In the genomic region with DNA sequence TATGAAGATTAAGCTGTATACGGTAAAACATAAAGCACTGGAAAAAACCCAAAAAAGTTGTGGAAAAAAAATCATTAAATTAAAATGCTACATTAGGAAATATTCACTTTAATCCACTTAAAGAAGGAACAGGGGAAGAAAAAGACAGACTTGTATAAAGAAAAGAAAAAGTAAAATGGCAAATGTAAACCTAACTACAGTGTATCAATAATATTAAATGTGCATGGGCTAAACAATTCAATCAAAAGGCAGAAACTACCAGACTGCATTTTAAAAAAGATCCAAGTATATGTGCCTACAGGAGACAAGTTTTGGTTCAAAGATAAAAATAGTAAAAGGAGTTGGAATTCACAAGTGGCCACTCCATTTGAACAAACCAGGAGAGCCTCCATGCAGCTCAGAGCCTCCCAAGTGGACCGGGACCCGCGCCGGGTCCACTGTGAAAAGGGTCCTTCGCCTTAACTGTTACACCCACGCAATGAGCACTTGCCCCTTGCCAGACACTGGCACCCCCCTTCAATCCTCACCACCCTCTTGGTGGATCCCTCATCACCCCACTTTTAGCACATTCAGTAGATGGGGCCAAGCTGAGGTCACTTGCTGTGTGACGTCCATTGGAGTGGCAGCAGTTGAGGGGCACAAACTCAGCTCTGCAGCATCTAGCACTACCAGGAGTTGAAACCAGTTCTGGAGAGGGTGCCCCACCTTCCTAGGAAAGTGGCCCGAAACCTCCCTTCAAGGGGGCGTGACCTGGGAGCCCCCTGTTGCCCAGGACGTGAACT, we compare ENCODE assay signal across 1 cellular context.
TF ChIP-seq lines count a peak whose summit lies in the region.

No MANE protein-coding gene starts in this region.

TF ChIP-seq in HepG2, 621 proteins besides CTCF, POLR2A, EP300 and RAD21:
- TF ChIP-seq, protein P1, sequence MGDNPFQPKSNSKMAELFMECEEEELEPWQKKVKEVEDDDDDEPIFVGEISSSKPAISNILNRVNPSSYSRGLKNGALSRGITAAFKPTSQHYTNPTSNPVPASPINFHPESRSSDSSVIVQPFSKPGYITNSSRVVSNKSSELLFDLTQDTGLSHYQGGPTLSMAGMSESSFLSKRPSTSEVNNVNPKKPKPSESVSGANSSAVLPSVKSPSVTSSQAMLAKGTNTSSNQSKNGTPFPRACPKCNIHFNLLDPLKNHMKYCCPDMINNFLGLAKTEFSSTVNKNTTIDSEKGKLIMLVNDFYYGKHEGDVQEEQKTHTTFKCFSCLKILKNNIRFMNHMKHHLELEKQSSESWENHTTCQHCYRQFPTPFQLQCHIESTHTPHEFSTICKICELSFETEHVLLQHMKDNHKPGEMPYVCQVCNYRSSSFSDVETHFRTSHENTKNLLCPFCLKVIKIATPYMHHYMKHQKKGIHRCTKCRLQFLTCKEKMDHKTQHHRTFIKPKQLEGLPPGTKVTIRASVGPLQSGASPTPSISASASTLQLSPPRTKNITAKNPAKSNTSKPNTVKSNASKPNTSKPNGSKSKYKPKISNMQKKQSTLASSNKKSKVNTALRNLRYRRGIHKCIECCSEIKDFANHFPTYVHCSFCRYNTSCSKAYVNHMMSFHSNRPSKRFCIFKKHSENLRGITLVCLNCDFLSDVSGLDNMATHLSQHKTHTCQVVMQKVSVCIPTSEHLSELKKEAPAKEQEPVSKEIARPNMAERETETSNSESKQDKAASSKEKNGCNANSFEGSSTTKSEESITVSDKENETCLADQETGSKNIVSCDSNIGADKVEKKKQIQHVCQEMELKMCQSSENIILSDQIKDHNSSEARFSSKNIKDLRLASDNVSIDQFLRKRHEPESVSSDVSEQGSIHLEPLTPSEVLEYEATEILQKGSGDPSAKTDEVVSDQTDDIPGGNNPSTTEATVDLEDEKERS (CRISPR knock-in tag; IDR thresholded peaks at IDR 0.05): 0 out of 2 replicates have a peak, but pooled peaks have one; percentile 9
- TF ChIP-seq, protein P2, sequence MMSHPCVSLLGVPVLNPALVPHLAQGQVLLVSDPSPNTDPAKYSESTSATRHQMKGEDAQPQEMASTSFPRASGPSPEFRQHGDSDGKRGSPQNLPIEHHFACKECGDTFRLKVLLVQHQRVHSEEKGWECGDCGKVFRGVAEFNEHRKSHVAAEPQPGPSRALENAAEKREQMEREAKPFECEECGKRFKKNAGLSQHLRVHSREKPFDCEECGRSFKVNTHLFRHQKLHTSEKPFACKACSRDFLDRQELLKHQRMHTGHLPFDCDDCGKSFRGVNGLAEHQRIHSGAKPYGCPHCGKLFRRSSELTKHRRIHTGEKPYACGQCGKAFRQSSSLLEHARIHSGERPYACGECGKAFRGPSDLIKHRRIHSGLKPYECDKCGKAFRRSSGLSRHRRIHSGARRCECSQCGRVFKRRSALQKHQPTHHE (CRISPR knock-in tag; IDR thresholded peaks at IDR 0.05; ENCODE audit: borderline replicate concordance): 0 out of 2 replicates have a peak, but pooled peaks have one; percentile 15
- TF ChIP-seq ZNF224 (CRISPR knock-in tag; IDR thresholded peaks at IDR 0.05) (0 out of 2 replicates have a peak, but pooled peaks have one; percentile 8), MTA1 (CRISPR knock-in tag; IDR thresholded peaks at IDR 0.05; ENCODE audit: borderline replicate concordance) (0 out of 2 replicates have a peak, but pooled peaks have one; percentile 1), SMAD1 (CRISPR knock-in tag; IDR thresholded peaks at IDR 0.05; ENCODE audit: borderline replicate concordance, low read depth) (0 out of 2 replicates have a peak, but pooled peaks have one; percentile 32), REL (CRISPR knock-in tag; conservative IDR thresholded peaks at IDR 0.05) (0 out of 2 replicates have a peak, but pooled peaks have one; percentile 2), ZNF230 (CRISPR knock-in tag; IDR thresholded peaks at IDR 0.05) (0 out of 2 replicates have a peak, but pooled peaks have one; percentile 11), NFKB2 (CRISPR knock-in tag; IDR thresholded peaks at IDR 0.05; ENCODE audit: borderline replicate concordance) (peak; percentile 2; the same call in 1 of the 2 replicates), KLF9 (CRISPR knock-in tag; IDR thresholded peaks at IDR 0.05; ENCODE audit: low read depth) (0 out of 2 replicates have a peak, but pooled peaks have one; percentile 51)
- TF ChIP-seq, protein P3, sequence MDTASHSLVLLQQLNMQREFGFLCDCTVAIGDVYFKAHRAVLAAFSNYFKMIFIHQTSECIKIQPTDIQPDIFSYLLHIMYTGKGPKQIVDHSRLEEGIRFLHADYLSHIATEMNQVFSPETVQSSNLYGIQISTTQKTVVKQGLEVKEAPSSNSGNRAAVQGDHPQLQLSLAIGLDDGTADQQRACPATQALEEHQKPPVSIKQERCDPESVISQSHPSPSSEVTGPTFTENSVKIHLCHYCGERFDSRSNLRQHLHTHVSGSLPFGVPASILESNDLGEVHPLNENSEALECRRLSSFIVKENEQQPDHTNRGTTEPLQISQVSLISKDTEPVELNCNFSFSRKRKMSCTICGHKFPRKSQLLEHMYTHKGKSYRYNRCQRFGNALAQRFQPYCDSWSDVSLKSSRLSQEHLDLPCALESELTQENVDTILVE (CRISPR knock-in tag; IDR thresholded peaks at IDR 0.05): no peak
- TF ChIP-seq, protein P4, sequence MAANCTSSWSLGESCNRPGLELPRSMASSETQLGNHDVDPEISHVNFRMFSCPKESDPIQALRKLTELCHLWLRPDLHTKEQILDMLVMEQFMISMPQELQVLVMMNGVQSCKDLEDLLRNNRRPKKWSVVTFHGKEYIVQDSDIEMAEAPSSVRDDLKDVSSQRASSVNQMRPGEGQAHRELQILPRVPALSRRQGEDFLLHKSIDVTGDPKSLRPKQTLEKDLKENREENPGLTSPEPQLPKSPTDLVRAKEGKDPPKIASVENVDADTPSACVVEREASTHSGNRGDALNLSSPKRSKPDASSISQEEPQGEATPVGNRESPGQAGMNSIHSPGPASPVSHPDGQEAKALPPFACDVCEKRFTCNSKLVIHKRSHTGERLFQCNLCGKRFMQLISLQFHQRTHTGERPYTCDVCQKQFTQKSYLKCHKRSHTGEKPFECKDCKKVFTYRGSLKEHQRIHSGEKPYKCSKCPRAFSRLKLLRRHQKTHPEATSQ (CRISPR knock-in tag; IDR thresholded peaks at IDR 0.05; ENCODE audit: borderline replicate concordance): no peak
